Comparison of ENCODE assay signal across 1 cellular context in the genomic region with DNA sequence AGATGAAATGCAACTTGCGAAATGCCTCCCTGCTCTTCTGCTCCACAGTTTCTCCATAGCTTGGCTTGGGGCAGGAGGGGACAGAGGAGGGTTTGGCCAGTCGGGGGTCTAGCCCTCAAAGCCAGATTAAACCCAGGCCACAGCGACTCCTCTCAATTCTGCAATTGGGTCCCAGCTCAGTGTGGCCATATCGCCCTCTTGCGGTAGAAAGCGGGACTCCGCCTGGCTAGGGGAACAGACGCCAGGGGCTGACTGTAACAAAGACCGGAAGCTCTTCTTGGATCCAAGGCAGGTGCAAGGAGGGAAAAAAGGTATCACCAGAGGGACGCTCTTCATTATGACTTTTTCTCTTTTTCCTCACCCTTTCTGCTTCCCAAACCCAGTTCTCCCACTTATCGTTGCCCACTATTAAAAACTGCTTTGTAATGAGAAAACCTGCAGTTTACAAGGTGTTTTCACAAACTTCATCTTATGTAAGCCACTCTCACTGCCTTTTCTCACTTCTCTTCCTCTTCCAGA.
A peak's percentile ranks its signal among the peaks of the same experiment; 100 is the strongest.
TF ChIP-seq lines count a peak whose summit lies in the region.

No MANE protein-coding gene starts in this region.

TF ChIP-seq in HepG2, 621 proteins besides CTCF, POLR2A, EP300 and RAD21 (continued from another document and continues in another):
- TF ChIP-seq YEATS2 (CRISPR knock-in tag; IDR thresholded peaks at IDR 0.05; ENCODE audit: borderline replicate concordance): peak; percentile 61; the same call in 1 of the 2 replicates
- TF ChIP-seq, protein P1, sequence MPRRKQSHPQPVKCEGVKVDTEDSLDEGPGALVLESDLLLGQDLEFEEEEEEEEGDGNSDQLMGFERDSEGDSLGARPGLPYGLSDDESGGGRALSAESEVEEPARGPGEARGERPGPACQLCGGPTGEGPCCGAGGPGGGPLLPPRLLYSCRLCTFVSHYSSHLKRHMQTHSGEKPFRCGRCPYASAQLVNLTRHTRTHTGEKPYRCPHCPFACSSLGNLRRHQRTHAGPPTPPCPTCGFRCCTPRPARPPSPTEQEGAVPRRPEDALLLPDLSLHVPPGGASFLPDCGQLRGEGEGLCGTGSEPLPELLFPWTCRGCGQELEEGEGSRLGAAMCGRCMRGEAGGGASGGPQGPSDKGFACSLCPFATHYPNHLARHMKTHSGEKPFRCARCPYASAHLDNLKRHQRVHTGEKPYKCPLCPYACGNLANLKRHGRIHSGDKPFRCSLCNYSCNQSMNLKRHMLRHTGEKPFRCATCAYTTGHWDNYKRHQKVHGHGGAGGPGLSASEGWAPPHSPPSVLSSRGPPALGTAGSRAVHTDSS (CRISPR knock-in tag; conservative IDR thresholded peaks at IDR 0.05): no peak
- peak; percentile 42; the same call in 1 of the 2 replicates for TF ChIP-seq IRF2 (CRISPR knock-in tag; IDR thresholded peaks at IDR 0.05)
- peak; percentile 46; the same call in 1 of the 2 replicates for TF ChIP-seq ZNF331 (CRISPR knock-in tag; IDR thresholded peaks at IDR 0.05)
- TF ChIP-seq SOX6 (IDR thresholded peaks at IDR 0.05): no peak
- TF ChIP-seq SOX6 (CRISPR knock-in tag; IDR thresholded peaks at IDR 0.05): peak; percentile 49
- TF ChIP-seq, protein P2, sequence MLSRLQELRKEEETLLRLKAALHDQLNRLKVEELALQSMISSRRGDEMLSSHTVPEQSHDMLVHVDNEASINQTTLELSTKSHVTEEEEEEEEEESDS (CRISPR knock-in tag; IDR thresholded peaks at IDR 0.05; ENCODE audit: borderline replicate concordance): no peak
- TF ChIP-seq SCMH1 (CRISPR knock-in tag; IDR thresholded peaks at IDR 0.05; ENCODE audit: borderline replicate concordance): no peak
- TF ChIP-seq FOXA3 (CRISPR knock-in tag; IDR thresholded peaks at IDR 0.05): peak; percentile 29; the same call in 1 of the 2 replicates
- no peak for TF ChIP-seq ZNF883 (CRISPR knock-in tag; IDR thresholded peaks at IDR 0.05; ENCODE audit: not compliant biosample characterization)
- TF ChIP-seq SALL1 (CRISPR knock-in tag; IDR thresholded peaks at IDR 0.05): peak; percentile 78
- TF ChIP-seq GABPA (IDR thresholded peaks at IDR 0.05; ENCODE audit: low read depth, low read length): no peak
- TF ChIP-seq GABPA (CRISPR knock-in tag; IDR thresholded peaks at IDR 0.05; ENCODE audit: low read depth): peak; percentile 69
- peak; percentile 33; the same call in 1 of the 2 replicates for TF ChIP-seq CEBPG (CRISPR knock-in tag; IDR thresholded peaks at IDR 0.05)
- TF ChIP-seq LCORL (IDR thresholded peaks at IDR 0.05): no peak
- peak; percentile 54; the same call in 1 of the 2 replicates for TF ChIP-seq LCORL (CRISPR knock-in tag; IDR thresholded peaks at IDR 0.05)
- TF ChIP-seq SOX5 (CRISPR knock-in tag; IDR thresholded peaks at IDR 0.05; ENCODE audit: borderline replicate concordance): 0 out of 2 replicates have a peak, but pooled peaks have one; percentile 26
- 0 out of 2 replicates have a peak, but pooled peaks have one; percentile 34 for TF ChIP-seq ZMYM4 (CRISPR knock-in tag; IDR thresholded peaks at IDR 0.05)
- no peak for TF ChIP-seq SP1 (IDR thresholded peaks at IDR 0.05)
- no peak for TF ChIP-seq SP1 (CRISPR knock-in tag; IDR thresholded peaks at IDR 0.05)
- no peak for TF ChIP-seq NONO (IDR thresholded peaks at IDR 0.05)
- 0 out of 2 replicates have a peak, but pooled peaks have one; percentile 34 for TF ChIP-seq NONO (CRISPR knock-in tag; conservative IDR thresholded peaks at IDR 0.05)
- TF ChIP-seq, protein P3, sequence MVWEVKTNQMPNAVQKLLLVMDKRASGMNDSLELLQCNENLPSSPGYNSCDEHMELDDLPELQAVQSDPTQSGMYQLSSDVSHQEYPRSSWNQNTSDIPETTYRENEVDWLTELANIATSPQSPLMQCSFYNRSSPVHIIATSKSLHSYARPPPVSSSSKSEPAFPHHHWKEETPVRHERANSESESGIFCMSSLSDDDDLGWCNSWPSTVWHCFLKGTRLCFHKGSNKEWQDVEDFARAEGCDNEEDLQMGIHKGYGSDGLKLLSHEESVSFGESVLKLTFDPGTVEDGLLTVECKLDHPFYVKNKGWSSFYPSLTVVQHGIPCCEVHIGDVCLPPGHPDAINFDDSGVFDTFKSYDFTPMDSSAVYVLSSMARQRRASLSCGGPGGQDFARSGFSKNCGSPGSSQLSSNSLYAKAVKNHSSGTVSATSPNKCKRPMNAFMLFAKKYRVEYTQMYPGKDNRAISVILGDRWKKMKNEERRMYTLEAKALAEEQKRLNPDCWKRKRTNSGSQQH (CRISPR knock-in tag; IDR thresholded peaks at IDR 0.05; ENCODE audit: low read depth): no peak
- TF ChIP-seq, protein P4, sequence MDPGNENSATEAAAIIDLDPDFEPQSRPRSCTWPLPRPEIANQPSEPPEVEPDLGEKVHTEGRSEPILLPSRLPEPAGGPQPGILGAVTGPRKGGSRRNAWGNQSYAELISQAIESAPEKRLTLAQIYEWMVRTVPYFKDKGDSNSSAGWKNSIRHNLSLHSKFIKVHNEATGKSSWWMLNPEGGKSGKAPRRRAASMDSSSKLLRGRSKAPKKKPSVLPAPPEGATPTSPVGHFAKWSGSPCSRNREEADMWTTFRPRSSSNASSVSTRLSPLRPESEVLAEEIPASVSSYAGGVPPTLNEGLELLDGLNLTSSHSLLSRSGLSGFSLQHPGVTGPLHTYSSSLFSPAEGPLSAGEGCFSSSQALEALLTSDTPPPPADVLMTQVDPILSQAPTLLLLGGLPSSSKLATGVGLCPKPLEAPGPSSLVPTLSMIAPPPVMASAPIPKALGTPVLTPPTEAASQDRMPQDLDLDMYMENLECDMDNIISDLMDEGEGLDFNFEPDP (CRISPR knock-in tag; conservative IDR thresholded peaks at IDR 0.05): no peak
- TF ChIP-seq, protein P5, sequence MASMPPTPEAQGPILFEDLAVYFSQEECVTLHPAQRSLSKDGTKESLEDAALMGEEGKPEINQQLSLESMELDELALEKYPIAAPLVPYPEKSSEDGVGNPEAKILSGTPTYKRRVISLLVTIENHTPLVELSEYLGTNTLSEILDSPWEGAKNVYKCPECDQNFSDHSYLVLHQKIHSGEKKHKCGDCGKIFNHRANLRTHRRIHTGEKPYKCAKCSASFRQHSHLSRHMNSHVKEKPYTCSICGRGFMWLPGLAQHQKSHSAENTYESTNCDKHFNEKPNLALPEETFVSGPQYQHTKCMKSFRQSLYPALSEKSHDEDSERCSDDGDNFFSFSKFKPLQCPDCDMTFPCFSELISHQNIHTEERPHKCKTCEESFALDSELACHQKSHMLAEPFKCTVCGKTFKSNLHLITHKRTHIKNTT (CRISPR knock-in tag; IDR thresholded peaks at IDR 0.05): no peak
- TF ChIP-seq, protein P6, sequence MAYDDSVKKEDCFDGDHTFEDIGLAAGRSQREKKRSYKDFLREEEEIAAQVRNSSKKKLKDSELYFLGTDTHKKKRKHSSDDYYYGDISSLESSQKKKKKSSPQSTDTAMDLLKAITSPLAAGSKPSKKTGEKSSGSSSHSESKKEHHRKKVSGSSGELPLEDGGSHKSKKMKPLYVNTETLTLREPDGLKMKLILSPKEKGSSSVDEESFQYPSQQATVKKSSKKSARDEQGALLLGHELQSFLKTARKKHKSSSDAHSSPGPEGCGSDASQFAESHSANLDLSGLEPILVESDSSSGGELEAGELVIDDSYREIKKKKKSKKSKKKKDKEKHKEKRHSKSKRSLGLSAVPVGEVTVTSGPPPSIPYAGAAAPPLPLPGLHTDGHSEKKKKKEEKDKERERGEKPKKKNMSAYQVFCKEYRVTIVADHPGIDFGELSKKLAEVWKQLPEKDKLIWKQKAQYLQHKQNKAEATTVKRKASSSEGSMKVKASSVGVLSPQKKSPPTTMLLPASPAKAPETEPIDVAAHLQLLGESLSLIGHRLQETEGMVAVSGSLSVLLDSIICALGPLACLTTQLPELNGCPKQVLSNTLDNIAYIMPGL (CRISPR knock-in tag; IDR thresholded peaks at IDR 0.05; ENCODE audit: borderline replicate concordance in 1 of 2, low read depth in 1 of 2): peak; percentile 69 to 72; a peak in 3 of 4 replicates
- peak; percentile 65 for TF ChIP-seq GATAD2A (CRISPR knock-in tag; IDR thresholded peaks at IDR 0.05)
- no peak for TF ChIP-seq ZNF772 (CRISPR knock-in tag; IDR thresholded peaks at IDR 0.05)
- TF ChIP-seq ELF1 (CRISPR knock-in tag; IDR thresholded peaks at IDR 0.05): peak; percentile 59; the same call in 1 of the 2 replicates
- TF ChIP-seq, protein P7, sequence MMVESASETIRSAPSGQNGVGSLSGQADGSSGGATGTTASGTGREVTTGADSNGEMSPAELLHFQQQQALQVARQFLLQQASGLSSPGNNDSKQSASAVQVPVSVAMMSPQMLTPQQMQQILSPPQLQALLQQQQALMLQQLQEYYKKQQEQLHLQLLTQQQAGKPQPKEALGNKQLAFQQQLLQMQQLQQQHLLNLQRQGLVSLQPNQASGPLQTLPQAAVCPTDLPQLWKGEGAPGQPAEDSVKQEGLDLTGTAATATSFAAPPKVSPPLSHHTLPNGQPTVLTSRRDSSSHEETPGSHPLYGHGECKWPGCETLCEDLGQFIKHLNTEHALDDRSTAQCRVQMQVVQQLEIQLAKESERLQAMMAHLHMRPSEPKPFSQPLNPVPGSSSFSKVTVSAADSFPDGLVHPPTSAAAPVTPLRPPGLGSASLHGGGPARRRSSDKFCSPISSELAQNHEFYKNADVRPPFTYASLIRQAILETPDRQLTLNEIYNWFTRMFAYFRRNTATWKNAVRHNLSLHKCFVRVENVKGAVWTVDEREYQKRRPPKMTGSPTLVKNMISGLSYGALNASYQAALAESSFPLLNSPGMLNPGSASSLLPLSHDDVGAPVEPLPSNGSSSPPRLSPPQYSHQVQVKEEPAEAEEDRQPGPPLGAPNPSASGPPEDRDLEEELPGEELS (CRISPR knock-in tag; IDR thresholded peaks at IDR 0.05): no peak
- no peak for TF ChIP-seq ZNF709 (CRISPR knock-in tag; IDR thresholded peaks at IDR 0.05)
- TF ChIP-seq SMC3 (IDR thresholded peaks at IDR 0.05; ENCODE audit: low read length): peak; percentile 89
- TF ChIP-seq, protein P8, sequence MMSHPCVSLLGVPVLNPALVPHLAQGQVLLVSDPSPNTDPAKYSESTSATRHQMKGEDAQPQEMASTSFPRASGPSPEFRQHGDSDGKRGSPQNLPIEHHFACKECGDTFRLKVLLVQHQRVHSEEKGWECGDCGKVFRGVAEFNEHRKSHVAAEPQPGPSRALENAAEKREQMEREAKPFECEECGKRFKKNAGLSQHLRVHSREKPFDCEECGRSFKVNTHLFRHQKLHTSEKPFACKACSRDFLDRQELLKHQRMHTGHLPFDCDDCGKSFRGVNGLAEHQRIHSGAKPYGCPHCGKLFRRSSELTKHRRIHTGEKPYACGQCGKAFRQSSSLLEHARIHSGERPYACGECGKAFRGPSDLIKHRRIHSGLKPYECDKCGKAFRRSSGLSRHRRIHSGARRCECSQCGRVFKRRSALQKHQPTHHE (CRISPR knock-in tag; IDR thresholded peaks at IDR 0.05; ENCODE audit: borderline replicate concordance): no peak
- peak; percentile 34; the same call in 1 of the 2 replicates for TF ChIP-seq MIER3 (CRISPR knock-in tag; IDR thresholded peaks at IDR 0.05; ENCODE audit: borderline replicate concordance)
- TF ChIP-seq, protein P9, sequence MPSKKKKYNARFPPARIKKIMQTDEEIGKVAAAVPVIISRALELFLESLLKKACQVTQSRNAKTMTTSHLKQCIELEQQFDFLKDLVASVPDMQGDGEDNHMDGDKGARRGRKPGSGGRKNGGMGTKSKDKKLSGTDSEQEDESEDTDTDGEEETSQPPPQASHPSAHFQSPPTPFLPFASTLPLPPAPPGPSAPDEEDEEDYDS (CRISPR knock-in tag; IDR thresholded peaks at IDR 0.05): peak; percentile 15; the same call in 1 of the 2 replicates
- TF ChIP-seq, protein P10, sequence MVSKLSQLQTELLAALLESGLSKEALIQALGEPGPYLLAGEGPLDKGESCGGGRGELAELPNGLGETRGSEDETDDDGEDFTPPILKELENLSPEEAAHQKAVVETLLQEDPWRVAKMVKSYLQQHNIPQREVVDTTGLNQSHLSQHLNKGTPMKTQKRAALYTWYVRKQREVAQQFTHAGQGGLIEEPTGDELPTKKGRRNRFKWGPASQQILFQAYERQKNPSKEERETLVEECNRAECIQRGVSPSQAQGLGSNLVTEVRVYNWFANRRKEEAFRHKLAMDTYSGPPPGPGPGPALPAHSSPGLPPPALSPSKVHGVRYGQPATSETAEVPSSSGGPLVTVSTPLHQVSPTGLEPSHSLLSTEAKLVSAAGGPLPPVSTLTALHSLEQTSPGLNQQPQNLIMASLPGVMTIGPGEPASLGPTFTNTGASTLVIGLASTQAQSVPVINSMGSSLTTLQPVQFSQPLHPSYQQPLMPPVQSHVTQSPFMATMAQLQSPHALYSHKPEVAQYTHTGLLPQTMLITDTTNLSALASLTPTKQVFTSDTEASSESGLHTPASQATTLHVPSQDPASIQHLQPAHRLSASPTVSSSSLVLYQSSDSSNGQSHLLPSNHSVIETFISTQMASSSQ (IDR thresholded peaks at IDR 0.05; ENCODE audit: low read depth): no peak
- TF ChIP-seq, protein P10 (CRISPR knock-in tag; IDR thresholded peaks at IDR 0.05; ENCODE audit: borderline replicate concordance): 0 out of 2 replicates have a peak, but pooled peaks have one; percentile 11
- no peak for TF ChIP-seq HMG20B (CRISPR knock-in tag; conservative IDR thresholded peaks at IDR 0.05)
- TF ChIP-seq FOXA1 (IDR thresholded peaks at IDR 0.05): no peak
- peak; percentile 48; the same call in 1 of the 2 replicates for TF ChIP-seq FOXA1 (CRISPR knock-in tag; IDR thresholded peaks at IDR 0.05)
- TF ChIP-seq NR2F6 (IDR thresholded peaks at IDR 0.05): no peak
- TF ChIP-seq NR2F6 (CRISPR knock-in tag; IDR thresholded peaks at IDR 0.05): peak; percentile 34; the same call in 1 of the 2 replicates
- no peak for TF ChIP-seq ARID2 (CRISPR knock-in tag; IDR thresholded peaks at IDR 0.05; ENCODE audit: borderline replicate concordance)
- no peak for TF ChIP-seq KDM5A (IDR thresholded peaks at IDR 0.05; ENCODE audit: borderline replicate concordance, low read length)
- TF ChIP-seq, protein P11, sequence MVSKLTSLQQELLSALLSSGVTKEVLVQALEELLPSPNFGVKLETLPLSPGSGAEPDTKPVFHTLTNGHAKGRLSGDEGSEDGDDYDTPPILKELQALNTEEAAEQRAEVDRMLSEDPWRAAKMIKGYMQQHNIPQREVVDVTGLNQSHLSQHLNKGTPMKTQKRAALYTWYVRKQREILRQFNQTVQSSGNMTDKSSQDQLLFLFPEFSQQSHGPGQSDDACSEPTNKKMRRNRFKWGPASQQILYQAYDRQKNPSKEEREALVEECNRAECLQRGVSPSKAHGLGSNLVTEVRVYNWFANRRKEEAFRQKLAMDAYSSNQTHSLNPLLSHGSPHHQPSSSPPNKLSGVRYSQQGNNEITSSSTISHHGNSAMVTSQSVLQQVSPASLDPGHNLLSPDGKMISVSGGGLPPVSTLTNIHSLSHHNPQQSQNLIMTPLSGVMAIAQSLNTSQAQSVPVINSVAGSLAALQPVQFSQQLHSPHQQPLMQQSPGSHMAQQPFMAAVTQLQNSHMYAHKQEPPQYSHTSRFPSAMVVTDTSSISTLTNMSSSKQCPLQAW (CRISPR knock-in tag; IDR thresholded peaks at IDR 0.05): peak; percentile 80
- TF ChIP-seq CHD4 (IDR thresholded peaks at IDR 0.05; ENCODE audit: borderline replicate concordance, low read length): no peak
